In genomic region chr2:10084956-10085851, GRCh38 we compare ENCODE assay signal across 1 cellular context.
TF ChIP-seq lines count a peak whose summit lies in the region.

No MANE protein-coding gene starts in this region.

TF ChIP-seq in GM12878, 131 proteins besides CTCF, POLR2A, EP300 and RAD21:
- 0 out of 2 replicates have a peak, but pooled peaks have one; percentile 18 for TF ChIP-seq MTA2 (IDR thresholded peaks at IDR 0.05; ENCODE audit: low read depth)
- TF ChIP-seq ASH2L (IDR thresholded peaks at IDR 0.05; ENCODE audit: borderline replicate concordance, low read depth): no peak
